ENCODE assay signal across 1 cellular context in the genomic region with DNA sequence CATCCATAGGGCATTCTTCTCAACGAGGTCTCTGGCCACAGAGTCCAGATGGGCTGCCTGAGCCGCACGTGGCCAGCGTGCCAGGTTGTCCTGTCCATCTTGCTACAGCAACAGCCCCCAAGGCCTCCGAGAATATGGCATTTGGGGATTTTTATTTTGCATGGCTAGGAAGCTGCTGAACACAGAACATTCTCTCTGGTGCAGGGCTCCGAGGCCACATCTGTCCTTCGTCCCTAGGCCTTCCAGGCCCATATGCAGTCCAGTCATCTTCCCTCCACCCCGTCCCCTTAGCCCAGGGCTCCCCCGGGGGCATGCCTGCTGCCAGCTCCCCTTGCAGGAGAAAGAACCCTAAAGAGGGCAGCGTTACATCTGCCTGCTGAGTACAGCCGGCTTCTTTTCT.
A peak's percentile ranks its signal among the peaks of the same experiment; 100 is the strongest.
TF ChIP-seq lines count a peak whose summit lies in the region.

No MANE protein-coding gene starts in this region.

TF ChIP-seq in HepG2, 621 proteins besides CTCF, POLR2A, EP300 and RAD21:
- TF ChIP-seq GFI1 (CRISPR knock-in tag; IDR thresholded peaks at IDR 0.05; ENCODE audit: borderline replicate concordance), result no peak
- TF ChIP-seq ZNF724P (CRISPR knock-in tag; IDR thresholded peaks at IDR 0.05; ENCODE audit: borderline replicate concordance), result no peak
- 0 out of 2 replicates have a peak, but pooled peaks have one; percentile 36 for TF ChIP-seq ZNF891 (CRISPR knock-in tag; IDR thresholded peaks at IDR 0.05)
- TF ChIP-seq, protein P1, sequence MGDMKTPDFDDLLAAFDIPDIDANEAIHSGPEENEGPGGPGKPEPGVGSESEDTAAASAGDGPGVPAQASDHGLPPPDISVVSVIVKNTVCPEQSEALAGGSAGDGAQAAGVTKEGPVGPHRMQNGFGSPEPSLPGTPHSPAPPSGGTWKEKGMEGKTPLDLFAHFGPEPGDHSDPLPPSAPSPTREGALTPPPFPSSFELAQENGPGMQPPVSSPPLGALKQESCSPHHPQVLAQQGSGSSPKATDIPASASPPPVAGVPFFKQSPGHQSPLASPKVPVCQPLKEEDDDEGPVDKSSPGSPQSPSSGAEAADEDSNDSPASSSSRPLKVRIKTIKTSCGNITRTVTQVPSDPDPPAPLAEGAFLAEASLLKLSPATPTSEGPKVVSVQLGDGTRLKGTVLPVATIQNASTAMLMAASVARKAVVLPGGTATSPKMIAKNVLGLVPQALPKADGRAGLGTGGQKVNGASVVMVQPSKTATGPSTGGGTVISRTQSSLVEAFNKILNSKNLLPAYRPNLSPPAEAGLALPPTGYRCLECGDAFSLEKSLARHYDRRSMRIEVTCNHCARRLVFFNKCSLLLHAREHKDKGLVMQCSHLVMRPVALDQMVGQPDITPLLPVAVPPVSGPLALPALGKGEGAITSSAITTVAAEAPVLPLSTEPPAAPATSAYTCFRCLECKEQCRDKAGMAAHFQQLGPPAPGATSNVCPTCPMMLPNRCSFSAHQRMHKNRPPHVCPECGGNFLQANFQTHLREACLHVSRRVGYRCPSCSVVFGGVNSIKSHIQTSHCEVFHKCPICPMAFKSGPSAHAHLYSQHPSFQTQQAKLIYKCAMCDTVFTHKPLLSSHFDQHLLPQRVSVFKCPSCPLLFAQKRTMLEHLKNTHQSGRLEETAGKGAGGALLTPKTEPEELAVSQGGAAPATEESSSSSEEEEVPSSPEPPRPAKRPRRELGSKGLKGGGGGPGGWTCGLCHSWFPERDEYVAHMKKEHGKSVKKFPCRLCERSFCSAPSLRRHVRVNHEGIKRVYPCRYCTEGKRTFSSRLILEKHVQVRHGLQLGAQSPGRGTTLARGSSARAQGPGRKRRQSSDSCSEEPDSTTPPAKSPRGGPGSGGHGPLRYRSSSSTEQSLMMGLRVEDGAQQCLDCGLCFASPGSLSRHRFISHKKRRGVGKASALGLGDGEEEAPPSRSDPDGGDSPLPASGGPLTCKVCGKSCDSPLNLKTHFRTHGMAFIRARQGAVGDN (CRISPR knock-in tag; IDR thresholded peaks at IDR 0.05), result peak; percentile 57
